Comparison of ENCODE assay signal across 1 cellular context in the genomic region with DNA sequence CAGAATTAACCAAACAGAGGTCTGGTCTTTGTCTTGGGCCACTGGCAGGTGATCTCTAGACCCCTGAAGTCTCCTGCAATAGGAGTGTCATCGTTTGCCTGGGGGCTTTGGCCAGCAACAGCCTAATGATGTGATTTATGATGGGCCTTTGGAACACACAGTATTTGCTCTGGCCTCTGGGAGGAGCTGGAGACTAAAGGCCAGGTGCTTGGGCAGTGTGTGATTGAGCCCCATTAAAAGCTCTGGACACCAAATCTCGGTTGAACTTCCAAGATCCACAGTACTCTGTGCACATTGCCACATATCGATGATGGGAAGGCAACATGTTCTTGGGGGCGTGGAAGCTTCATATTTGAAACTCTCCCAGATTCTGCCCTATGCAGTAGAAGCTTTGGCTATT.
TF ChIP-seq lines count a peak whose summit lies in the region.

No MANE protein-coding gene starts in this region.

TF ChIP-seq in K562, 482 proteins besides CTCF, POLR2A, EP300 and RAD21 (continued from another document and continues in another):
- no peak for TF ChIP-seq MCM3 (IDR thresholded peaks at IDR 0.05)
- TF ChIP-seq RFX1 (IDR thresholded peaks at IDR 0.05) = no peak
- peak; percentile 8; the same call in 1 of the 2 replicates for TF ChIP-seq JUND (IDR thresholded peaks at IDR 0.05; ENCODE audit: borderline replicate concordance, low read depth, low read length)
- TF ChIP-seq JUND (tag; IDR thresholded peaks at IDR 0.05; ENCODE audit: borderline replicate concordance, low read depth, low read length) = no peak
- no peak for TF ChIP-seq NCOA4 (IDR thresholded peaks at IDR 0.05; ENCODE audit: partially characterized antibody)
- TF ChIP-seq, protein P1, sequence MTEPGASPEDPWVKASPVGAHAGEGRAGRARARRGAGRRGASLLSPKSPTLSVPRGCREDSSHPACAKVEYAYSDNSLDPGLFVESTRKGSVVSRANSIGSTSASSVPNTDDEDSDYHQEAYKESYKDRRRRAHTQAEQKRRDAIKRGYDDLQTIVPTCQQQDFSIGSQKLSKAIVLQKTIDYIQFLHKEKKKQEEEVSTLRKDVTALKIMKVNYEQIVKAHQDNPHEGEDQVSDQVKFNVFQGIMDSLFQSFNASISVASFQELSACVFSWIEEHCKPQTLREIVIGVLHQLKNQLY (CRISPR knock-in tag; conservative IDR thresholded peaks at IDR 0.05) = no peak
- TF ChIP-seq NONO (IDR thresholded peaks at IDR 0.05; ENCODE audit: low read depth in 2 of 2, low read length in 1 of 2) = no peak
- TF ChIP-seq PKNOX1 (IDR thresholded peaks at IDR 0.05) = peak; percentile 85
- TF ChIP-seq, protein P2, sequence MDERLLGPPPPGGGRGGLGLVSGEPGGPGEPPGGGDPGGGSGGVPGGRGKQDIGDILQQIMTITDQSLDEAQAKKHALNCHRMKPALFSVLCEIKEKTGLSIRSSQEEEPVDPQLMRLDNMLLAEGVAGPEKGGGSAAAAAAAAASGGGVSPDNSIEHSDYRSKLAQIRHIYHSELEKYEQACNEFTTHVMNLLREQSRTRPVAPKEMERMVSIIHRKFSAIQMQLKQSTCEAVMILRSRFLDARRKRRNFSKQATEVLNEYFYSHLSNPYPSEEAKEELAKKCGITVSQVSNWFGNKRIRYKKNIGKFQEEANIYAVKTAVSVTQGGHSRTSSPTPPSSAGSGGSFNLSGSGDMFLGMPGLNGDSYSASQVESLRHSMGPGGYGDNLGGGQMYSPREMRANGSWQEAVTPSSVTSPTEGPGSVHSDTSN (CRISPR knock-in tag; IDR thresholded peaks at IDR 0.05; ENCODE audit: low read depth) = no peak
- TF ChIP-seq, protein P2 (tag; conservative IDR thresholded peaks at IDR 0.05; ENCODE audit: low read depth) = peak; percentile 91
- no peak for TF ChIP-seq SRSF3 (IDR thresholded peaks at IDR 0.05; ENCODE audit: insufficient read depth, low read length)
- TF ChIP-seq, protein P3, sequence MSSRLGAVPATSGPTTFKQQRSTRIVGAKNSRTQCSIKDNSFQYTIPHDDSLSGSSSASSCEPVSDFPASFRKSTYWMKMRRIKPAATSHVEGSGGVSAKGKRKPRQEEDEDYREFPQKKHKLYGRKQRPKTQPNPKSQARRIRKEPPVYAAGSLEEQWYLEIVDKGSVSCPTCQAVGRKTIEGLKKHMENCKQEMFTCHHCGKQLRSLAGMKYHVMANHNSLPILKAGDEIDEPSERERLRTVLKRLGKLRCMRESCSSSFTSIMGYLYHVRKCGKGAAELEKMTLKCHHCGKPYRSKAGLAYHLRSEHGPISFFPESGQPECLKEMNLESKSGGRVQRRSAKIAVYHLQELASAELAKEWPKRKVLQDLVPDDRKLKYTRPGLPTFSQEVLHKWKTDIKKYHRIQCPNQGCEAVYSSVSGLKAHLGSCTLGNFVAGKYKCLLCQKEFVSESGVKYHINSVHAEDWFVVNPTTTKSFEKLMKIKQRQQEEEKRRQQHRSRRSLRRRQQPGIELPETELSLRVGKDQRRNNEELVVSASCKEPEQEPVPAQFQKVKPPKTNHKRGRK (tag; IDR thresholded peaks at IDR 0.05) = no peak
- TF ChIP-seq HMGN3 (IDR thresholded peaks at IDR 0.05; ENCODE audit: borderline replicate concordance, extremely low read depth, insufficient read length, low read depth, low read length) = no peak
- TF ChIP-seq ARID3A (IDR thresholded peaks at IDR 0.05; ENCODE audit: borderline replicate concordance, low read depth, low read length) = 0 out of 2 replicates have a peak, but pooled peaks have one; percentile 72
- TF ChIP-seq SMC3 (conservative IDR thresholded peaks at IDR 0.05; ENCODE audit: insufficient read depth, low read depth, low read length) = peak; percentile 38; the same call in 1 of the 2 replicates
- TF ChIP-seq, protein P4, sequence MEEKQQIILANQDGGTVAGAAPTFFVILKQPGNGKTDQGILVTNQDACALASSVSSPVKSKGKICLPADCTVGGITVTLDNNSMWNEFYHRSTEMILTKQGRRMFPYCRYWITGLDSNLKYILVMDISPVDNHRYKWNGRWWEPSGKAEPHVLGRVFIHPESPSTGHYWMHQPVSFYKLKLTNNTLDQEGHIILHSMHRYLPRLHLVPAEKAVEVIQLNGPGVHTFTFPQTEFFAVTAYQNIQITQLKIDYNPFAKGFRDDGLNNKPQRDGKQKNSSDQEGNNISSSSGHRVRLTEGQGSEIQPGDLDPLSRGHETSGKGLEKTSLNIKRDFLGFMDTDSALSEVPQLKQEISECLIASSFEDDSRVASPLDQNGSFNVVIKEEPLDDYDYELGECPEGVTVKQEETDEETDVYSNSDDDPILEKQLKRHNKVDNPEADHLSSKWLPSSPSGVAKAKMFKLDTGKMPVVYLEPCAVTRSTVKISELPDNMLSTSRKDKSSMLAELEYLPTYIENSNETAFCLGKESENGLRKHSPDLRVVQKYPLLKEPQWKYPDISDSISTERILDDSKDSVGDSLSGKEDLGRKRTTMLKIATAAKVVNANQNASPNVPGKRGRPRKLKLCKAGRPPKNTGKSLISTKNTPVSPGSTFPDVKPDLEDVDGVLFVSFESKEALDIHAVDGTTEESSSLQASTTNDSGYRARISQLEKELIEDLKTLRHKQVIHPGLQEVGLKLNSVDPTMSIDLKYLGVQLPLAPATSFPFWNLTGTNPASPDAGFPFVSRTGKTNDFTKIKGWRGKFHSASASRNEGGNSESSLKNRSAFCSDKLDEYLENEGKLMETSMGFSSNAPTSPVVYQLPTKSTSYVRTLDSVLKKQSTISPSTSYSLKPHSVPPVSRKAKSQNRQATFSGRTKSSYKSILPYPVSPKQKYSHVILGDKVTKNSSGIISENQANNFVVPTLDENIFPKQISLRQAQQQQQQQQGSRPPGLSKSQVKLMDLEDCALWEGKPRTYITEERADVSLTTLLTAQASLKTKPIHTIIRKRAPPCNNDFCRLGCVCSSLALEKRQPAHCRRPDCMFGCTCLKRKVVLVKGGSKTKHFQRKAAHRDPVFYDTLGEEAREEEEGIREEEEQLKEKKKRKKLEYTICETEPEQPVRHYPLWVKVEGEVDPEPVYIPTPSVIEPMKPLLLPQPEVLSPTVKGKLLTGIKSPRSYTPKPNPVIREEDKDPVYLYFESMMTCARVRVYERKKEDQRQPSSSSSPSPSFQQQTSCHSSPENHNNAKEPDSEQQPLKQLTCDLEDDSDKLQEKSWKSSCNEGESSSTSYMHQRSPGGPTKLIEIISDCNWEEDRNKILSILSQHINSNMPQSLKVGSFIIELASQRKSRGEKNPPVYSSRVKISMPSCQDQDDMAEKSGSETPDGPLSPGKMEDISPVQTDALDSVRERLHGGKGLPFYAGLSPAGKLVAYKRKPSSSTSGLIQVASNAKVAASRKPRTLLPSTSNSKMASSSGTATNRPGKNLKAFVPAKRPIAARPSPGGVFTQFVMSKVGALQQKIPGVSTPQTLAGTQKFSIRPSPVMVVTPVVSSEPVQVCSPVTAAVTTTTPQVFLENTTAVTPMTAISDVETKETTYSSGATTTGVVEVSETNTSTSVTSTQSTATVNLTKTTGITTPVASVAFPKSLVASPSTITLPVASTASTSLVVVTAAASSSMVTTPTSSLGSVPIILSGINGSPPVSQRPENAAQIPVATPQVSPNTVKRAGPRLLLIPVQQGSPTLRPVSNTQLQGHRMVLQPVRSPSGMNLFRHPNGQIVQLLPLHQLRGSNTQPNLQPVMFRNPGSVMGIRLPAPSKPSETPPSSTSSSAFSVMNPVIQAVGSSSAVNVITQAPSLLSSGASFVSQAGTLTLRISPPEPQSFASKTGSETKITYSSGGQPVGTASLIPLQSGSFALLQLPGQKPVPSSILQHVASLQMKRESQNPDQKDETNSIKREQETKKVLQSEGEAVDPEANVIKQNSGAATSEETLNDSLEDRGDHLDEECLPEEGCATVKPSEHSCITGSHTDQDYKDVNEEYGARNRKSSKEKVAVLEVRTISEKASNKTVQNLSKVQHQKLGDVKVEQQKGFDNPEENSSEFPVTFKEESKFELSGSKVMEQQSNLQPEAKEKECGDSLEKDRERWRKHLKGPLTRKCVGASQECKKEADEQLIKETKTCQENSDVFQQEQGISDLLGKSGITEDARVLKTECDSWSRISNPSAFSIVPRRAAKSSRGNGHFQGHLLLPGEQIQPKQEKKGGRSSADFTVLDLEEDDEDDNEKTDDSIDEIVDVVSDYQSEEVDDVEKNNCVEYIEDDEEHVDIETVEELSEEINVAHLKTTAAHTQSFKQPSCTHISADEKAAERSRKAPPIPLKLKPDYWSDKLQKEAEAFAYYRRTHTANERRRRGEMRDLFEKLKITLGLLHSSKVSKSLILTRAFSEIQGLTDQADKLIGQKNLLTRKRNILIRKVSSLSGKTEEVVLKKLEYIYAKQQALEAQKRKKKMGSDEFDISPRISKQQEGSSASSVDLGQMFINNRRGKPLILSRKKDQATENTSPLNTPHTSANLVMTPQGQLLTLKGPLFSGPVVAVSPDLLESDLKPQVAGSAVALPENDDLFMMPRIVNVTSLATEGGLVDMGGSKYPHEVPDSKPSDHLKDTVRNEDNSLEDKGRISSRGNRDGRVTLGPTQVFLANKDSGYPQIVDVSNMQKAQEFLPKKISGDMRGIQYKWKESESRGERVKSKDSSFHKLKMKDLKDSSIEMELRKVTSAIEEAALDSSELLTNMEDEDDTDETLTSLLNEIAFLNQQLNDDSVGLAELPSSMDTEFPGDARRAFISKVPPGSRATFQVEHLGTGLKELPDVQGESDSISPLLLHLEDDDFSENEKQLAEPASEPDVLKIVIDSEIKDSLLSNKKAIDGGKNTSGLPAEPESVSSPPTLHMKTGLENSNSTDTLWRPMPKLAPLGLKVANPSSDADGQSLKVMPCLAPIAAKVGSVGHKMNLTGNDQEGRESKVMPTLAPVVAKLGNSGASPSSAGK (IDR thresholded peaks at IDR 0.05) = no peak
- TF ChIP-seq ZNF197 (CRISPR knock-in tag; IDR thresholded peaks at IDR 0.05; ENCODE audit: low read depth) = no peak
- no peak for TF ChIP-seq SNRNP70 (optimal IDR thresholded peaks at IDR 0.05; ENCODE audit: low read depth, low read length)
- TF ChIP-seq MYC (IDR thresholded peaks at IDR 0.05; ENCODE audit: low read depth, low read length) = 0 out of 2 replicates have a peak, but pooled peaks have one; percentile 25
- TF ChIP-seq MYC (CRISPR knock-in tag; IDR thresholded peaks at IDR 0.05; ENCODE audit: borderline replicate concordance, low read depth) = no peak
- TF ChIP-seq ZNF354B (CRISPR knock-in tag; IDR thresholded peaks at IDR 0.05) = no peak
- no peak for TF ChIP-seq ZNF77 (CRISPR knock-in tag; IDR thresholded peaks at IDR 0.05)
- no peak for TF ChIP-seq SMARCA4 (IDR thresholded peaks at IDR 0.05)
- no peak for TF ChIP-seq HNRNPUL1 (IDR thresholded peaks at IDR 0.05; ENCODE audit: low read length)
- TF ChIP-seq BHLHE40 (IDR thresholded peaks at IDR 0.05; ENCODE audit: low read length) = no peak
- no peak for TF ChIP-seq ZNF324 (CRISPR knock-in tag; IDR thresholded peaks at IDR 0.05)
- TF ChIP-seq DACH1 (IDR thresholded peaks at IDR 0.05; ENCODE audit: partially characterized antibody) = no peak
- TF ChIP-seq MAZ (CRISPR knock-in tag; conservative IDR thresholded peaks at IDR 0.05 in 1 of 2, IDR thresholded peaks at IDR 0.05 in 1 of 2) = peak in 1 of 2 experiments; percentile 18; a peak in 1 of 4 replicates
- no peak for TF ChIP-seq ZNF134 (CRISPR knock-in tag; conservative IDR thresholded peaks at IDR 0.05)
- peak in 1 of 2 experiments; percentile 72; a peak in 2 of 4 replicates for TF ChIP-seq RCOR1 (IDR thresholded peaks at IDR 0.05; ENCODE audit: borderline replicate concordance in 1 of 2, low read depth in 2 of 2, low read length in 2 of 2)
- TF ChIP-seq REST (CRISPR knock-in tag; IDR thresholded peaks at IDR 0.05; ENCODE audit: low read depth) = no peak
- peak; percentile 86 for TF ChIP-seq NFIC (IDR thresholded peaks at IDR 0.05)
- TF ChIP-seq FOXA1 (IDR thresholded peaks at IDR 0.05; ENCODE audit: borderline replicate concordance) = no peak
